ENCODE assay signal across 15 cellular contexts in genomic region chrX:45322820-45323219, GRCh38.
DNase-seq lines count a peak whose midpoint lies in the region; ATAC-seq, FAIRE-seq and TF ChIP-seq lines count a peak whose summit lies in the region.
"Had no signal": no experiment of that assay in that cellular context is flagged by ENCODE, and none has a peak within 500 bp of the region (broad histone marks: within the 10 kb centered on the region; RNA-seq: fewer than 3 reads in every experiment).

No MANE protein-coding gene starts in this region.

- FAIRE-seq in GM12892 (lab: Jason Lieb, UNC), result no peak

- intact Hi-C loops in left lung (cut with DNase I), result no loop called here

- no peak overlapping the region for H3K4me3 ChIP-seq in left lung
- H3K4me3 ChIP-seq: heart left ventricle, upper lobe of right lung had no signal

- peak; percentile 36 for ATAC-seq in left lung
- ATAC-seq: naive thymus-derived CD8-positive, alpha-beta T cell had no signal

- peak; percentile 62 for DNase-seq in EH (ENCODE audit: low read depth)
- DNase-seq in NCI-H226, result peak; percentile 32
- peak; percentile 19 for DNase-seq in dermis blood vessel endothelial cell
- DNase-seq in left lung, result no peak
- DNase-seq in Kasumi-1 (lab: John Stamatoyannopoulos, UW), result no peak
- no peak for DNase-seq in GM12892 (ENCODE audit: insufficient read length)
- DNase-seq in NCI-H128 (lab: John Stamatoyannopoulos, UW; ENCODE audit: unreplicated experiment), result no peak
- no peak for DNase-seq in foreskin melanocyte
- DNase-seq: KG1, NCI-H1694, SHP77 treated with DMSO at 0.1 percent for 48 hours, T-helper 9 cell, upper lobe of right lung had no signal

- TF ChIP-seq CTCF in left lung (IDR thresholded peaks at IDR 0.05), result no peak

- H3K9me3 ChIP-seq in left lung, result no peaks in the 10 kb centered on the region
- H3K9me3 ChIP-seq: heart left ventricle, upper lobe of right lung had no signal

- no peaks in the 10 kb centered on the region for H3K27me3 ChIP-seq in left lung
- H3K27me3 ChIP-seq: upper lobe of right lung had no signal

- H3K36me3 ChIP-seq in left lung, result no peaks in the 10 kb centered on the region
- H3K36me3 ChIP-seq: heart left ventricle, upper lobe of right lung had no signal

- no peak overlapping the region for H3K27ac ChIP-seq in left lung
- H3K27ac ChIP-seq: heart left ventricle, upper lobe of right lung had no signal

- TF ChIP-seq POLR2A in GM12892 (IDR thresholded peaks at IDR 0.05; ENCODE audit: low read depth, low read length), result no peak

- H3K4me1 ChIP-seq in left lung, result no peaks in the 10 kb centered on the region
- H3K4me1 ChIP-seq: heart left ventricle, upper lobe of right lung had no signal

Comparison
In these comparisons a context has a peak if more than half of its experiments do, and no peak if none do; other contexts are left out.
1. DNase-seq: peak in EH (single experiment), NCI-H226 (single experiment) and dermis blood vessel endothelial cell (single experiment); none in left lung (0 of 2), Kasumi-1 (0 of 2), GM12892 (single experiment), NCI-H128 (single experiment) and foreskin melanocyte (single experiment).